Comparison of ENCODE assay signal across 25 cellular contexts in the genomic region with DNA sequence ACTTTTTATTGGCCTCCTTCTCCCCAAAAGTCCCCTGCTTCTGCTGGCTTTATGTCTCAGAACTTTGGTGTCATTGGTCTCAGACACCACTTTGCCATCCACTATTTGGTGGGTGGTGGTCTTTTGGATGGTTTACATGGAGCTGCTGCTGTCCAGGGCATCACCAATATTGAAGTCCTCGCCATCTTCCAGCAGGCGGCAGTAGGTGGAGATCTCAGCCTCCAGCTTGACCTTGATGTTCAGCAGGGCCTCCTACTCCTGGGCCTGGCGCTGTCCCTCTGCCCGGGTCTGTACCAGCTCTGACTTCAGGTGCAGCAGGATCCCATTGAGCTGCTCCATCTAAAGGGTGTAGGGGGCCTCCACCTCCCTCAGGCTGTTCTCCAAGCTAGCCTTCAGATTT.
A peak's percentile ranks its signal among the peaks of the same experiment; 100 is the strongest.
DNase-seq lines count a peak whose midpoint lies in the region; ATAC-seq, FAIRE-seq and TF ChIP-seq lines count a peak whose summit lies in the region.
"Had no signal": no experiment of that assay in that cellular context is flagged by ENCODE, and none has a peak within 500 bp of the region (broad histone marks: within the 10 kb centered on the region; RNA-seq: fewer than 3 reads in every experiment).

No MANE protein-coding gene starts in this region.

- ATAC-seq in A549 (no peak), PC-3 (no peak), GM19452 (IDR thresholded peaks at IDR 0.05; ENCODE audit: unreplicated experiment) (no peak)
- no peak for ATAC-seq in activated CD4-positive, alpha-beta T cell treated with anti-CD3 and anti-CD28 coated beads for 36 hours

- no peak for TF ChIP-seq EP300 in A549 (IDR thresholded peaks at IDR 0.05)

- no TSS peak for BruUV-seq in PC-3 (replicated peaks; lab: Mats Ljungman, UMichigan)

- H3K36me3 ChIP-seq in PC-3 (ENCODE audit: low read depth, low read length) = no peaks in the 10 kb centered on the region
- H3K36me3 ChIP-seq in bronchial epithelial cell (ENCODE audit: control insufficient read depth, insufficient read depth, low read length) = no peaks in the 10 kb centered on the region
- H3K36me3 ChIP-seq: Peyer's patch, SJSA1 had no signal

- no peaks in the 10 kb centered on the region for H3F3A ChIP-seq in PC-3 (ENCODE audit: low read length, unreplicated experiment)

- H3K4me1 Mint-ChIP-seq in activated CD4-positive, alpha-beta T cell treated with anti-CD3 and anti-CD28 coated beads, Interleukin-2, amount 10 ng/mL, durations not matched to agents 7 days and 5 days = no peaks in the 10 kb centered on the region
- H3K4me1 Mint-ChIP-seq in activated CD4-positive, alpha-beta T cell treated with anti-CD3 and anti-CD28 coated beads for 36 hours = no peaks in the 10 kb centered on the region
- H3K4me1 Mint-ChIP-seq: IgD-negative memory B cell had no signal

- intact Hi-C loops in PC-3 (cut with micrococcal nuclease) = no loop called here
- intact Hi-C loops in activated CD4-positive, alpha-beta T cell treated with anti-CD3 and anti-CD28 coated beads for 36 hours (cut with DNase I, micrococcal nuclease) = no loop called here

- H3K9ac ChIP-seq in PC-3 (ENCODE audit: low read length) = no peak overlapping the region

- H3K4me1 ChIP-seq in A549 = peaks cover 25% of the 10 kb centered on the region
- H3K4me1 ChIP-seq in PC-3 (ENCODE audit: insufficient read depth, low read length) = peaks cover 17% of the 10 kb centered on the region
- H3K4me1 ChIP-seq: Peyer's patch, SJSA1 had no signal

- H3K36me3 Mint-ChIP-seq in activated CD4-positive, alpha-beta T cell treated with anti-CD3 and anti-CD28 coated beads, Interleukin-2, amount 10 ng/mL, durations not matched to agents 7 days and 5 days (ENCODE audit: low read depth) = no peaks in the 10 kb centered on the region
- H3K36me3 Mint-ChIP-seq in activated CD4-positive, alpha-beta T cell treated with anti-CD3 and anti-CD28 coated beads for 36 hours (ENCODE audit: low read depth) = no peaks in the 10 kb centered on the region
- H3K36me3 Mint-ChIP-seq: IgD-negative memory B cell had no signal

- H3K27me3 ChIP-seq in PC-3 (ENCODE audit: low read length) (no peaks in the 10 kb centered on the region), bronchial epithelial cell (ENCODE audit: control insufficient read depth, insufficient read depth, low read length) (no peaks in the 10 kb centered on the region)
- H3K27me3 ChIP-seq: Peyer's patch, SJSA1 had no signal

- no peak for FAIRE-seq in A549 (lab: Jason Lieb, UNC)
- FAIRE-seq in bronchial epithelial cell (lab: Jason Lieb, UNC) = no peak
- FAIRE-seq: D721Med, G401.6, GM12891, H54, HTR-8/SVneo had no signal

- H3K9me2 ChIP-seq in PC-3 (replicated peaks; ENCODE audit: low read length) = no peaks in the 10 kb centered on the region

- TF ChIP-seq CTCF in A549 (IDR thresholded peaks at IDR 0.05) (no peak), GM12872 (IDR thresholded peaks at IDR 0.05; ENCODE audit: insufficient read depth, low read depth, low read length) (peak; percentile 2; the same call in 1 of the 3 replicates), PC-3 (conservative IDR thresholded peaks at IDR 0.05; ENCODE audit: low read depth, low read length) (peak; percentile 38; the same call in 1 of the 2 replicates), bronchial epithelial cell (IDR thresholded peaks at IDR 0.05; ENCODE audit: insufficient read depth, low read length, severe bottlenecking) (peak; percentile 14)

- H3K79me2 ChIP-seq in PC-3 (ENCODE audit: low read length) = no peaks in the 10 kb centered on the region

- H3K9me3 ChIP-seq in A549 (no peaks in the 10 kb centered on the region), PC-3 (ENCODE audit: low read length) (no peaks in the 10 kb centered on the region)
- H3K9me3 ChIP-seq: Peyer's patch, SJSA1 had no signal

- H3K27ac Mint-ChIP-seq in activated CD4-positive, alpha-beta T cell treated with anti-CD3 and anti-CD28 coated beads, Interleukin-2, amount 10 ng/mL, durations not matched to agents 7 days and 5 days = no peak overlapping the region
- H3K27ac Mint-ChIP-seq in activated CD4-positive, alpha-beta T cell treated with anti-CD3 and anti-CD28 coated beads for 36 hours = no peak overlapping the region
- H3K27ac Mint-ChIP-seq: HFFc6, IgD-negative memory B cell had no signal

- no peak overlapping the region for H2AFZ ChIP-seq in PC-3 (ENCODE audit: low read length)

- H3K4me2 ChIP-seq in A549 (no peak overlapping the region), PC-3 (ENCODE audit: low read length) (no peak overlapping the region)

- WGBS in A549 (ENCODE audit: missing lambda C conversion rate) = 90% methylated on average over 3 of the region's 4 CpGs

- no peak for DNase-seq in A549 (ENCODE audit: low read depth in 1 of 2, low spot score in 1 of 2)
- DNase-seq in PC-3 = no peak
- no peak for DNase-seq in bronchial epithelial cell (ENCODE audit: low read depth)
- DNase-seq in activated CD4-positive, alpha-beta T cell treated with anti-CD3 and anti-CD28 coated beads, Interleukin-2, amount 10 ng/mL, durations not matched to agents 7 days and 5 days = no peak
- DNase-seq in activated CD4-positive, alpha-beta T cell treated with anti-CD3 and anti-CD28 coated beads for 36 hours = no peak
- DNase-seq in H4 (ENCODE audit: low spot score) = no peak
- DNase-seq: ACHN, C1 segment of cervical spinal cord, DMS79 treated with DMSO at 0.1 percent for 48 hours, HFFc6, MV-4-11, NCI-H187 treated with DMSO at 0.1 percent for 48 hours, NCI-H2227 treated with DMSO at 0.1 percent for 48 hours, NCI-H524 treated with DMSO at 0.1 percent for 48 hours, Peyer's patch had no signal

- no peak overlapping the region for H3K4me3 Mint-ChIP-seq in activated CD4-positive, alpha-beta T cell treated with anti-CD3 and anti-CD28 coated beads, Interleukin-2, amount 10 ng/mL, durations not matched to agents 7 days and 5 days
- H3K4me3 Mint-ChIP-seq in activated CD4-positive, alpha-beta T cell treated with anti-CD3 and anti-CD28 coated beads for 36 hours = no peak overlapping the region
- H3K4me3 Mint-ChIP-seq: HFFc6, IgD-negative memory B cell had no signal

- H3K9me3 Mint-ChIP-seq in activated CD4-positive, alpha-beta T cell treated with anti-CD3 and anti-CD28 coated beads, Interleukin-2, amount 10 ng/mL, durations not matched to agents 7 days and 5 days = no peaks in the 10 kb centered on the region
- H3K9me3 Mint-ChIP-seq in activated CD4-positive, alpha-beta T cell treated with anti-CD3 and anti-CD28 coated beads for 36 hours (ENCODE audit: low read depth) = peaks cover 2% of the 10 kb centered on the region

- no peaks in the 10 kb centered on the region for H3K27me3 Mint-ChIP-seq in activated CD4-positive, alpha-beta T cell treated with anti-CD3 and anti-CD28 coated beads, Interleukin-2, amount 10 ng/mL, durations not matched to agents 7 days and 5 days
- peaks cover 3% of the 10 kb centered on the region for H3K27me3 Mint-ChIP-seq in activated CD4-positive, alpha-beta T cell treated with anti-CD3 and anti-CD28 coated beads for 36 hours
- H3K27me3 Mint-ChIP-seq: IgD-negative memory B cell had no signal

- peak in 1 of 2 experiments; percentile 25; a peak in 1 of 5 replicates for TF ChIP-seq RAD21 in A549 (conservative IDR thresholded peaks at IDR 0.05 in 1 of 2, IDR thresholded peaks at IDR 0.05 in 1 of 2)

- H3K27ac ChIP-seq in A549 = peak overlapping the region; percentile 4 to 27; a peak in 1 of 6 replicates
- no peak overlapping the region for H3K27ac ChIP-seq in PC-3 (ENCODE audit: low read length)
- H3K27ac ChIP-seq: HL-60, Peyer's patch, SJSA1 had no signal

- POLR2A ChIA-PET in A549 (lab: Yijun Ruan, JAX) (no interaction called here), PC-3 (lab: Charles Lee; ENCODE audit: unreplicated experiment) (no interaction called here)
- POLR2A ChIA-PET in activated CD4-positive, alpha-beta T cell treated with anti-CD3 and anti-CD28 coated beads, Interleukin-2, amount 10 ng/mL, durations not matched to agents 7 days and 5 days (lab: Charles Lee) = no interaction called here
- POLR2A ChIA-PET in activated CD4-positive, alpha-beta T cell treated with anti-CD3 and anti-CD28 coated beads for 36 hours (lab: Charles Lee) = no interaction called here

- CTCF ChIA-PET in A549 (lab: Yijun Ruan, JAX) (interaction anchor here (0.7 to 3.6 kb wide), 8 partner anchors 9 to 119 kb away, joined by 3 to 21 read pairs (median 3); no protein-coding TSS in a partner anchor), PC-3 (lab: Charles Lee) (no interaction called here)
- CTCF ChIA-PET in activated CD4-positive, alpha-beta T cell treated with anti-CD3 and anti-CD28 coated beads, Interleukin-2, amount 10 ng/mL, durations not matched to agents 7 days and 5 days (lab: Charles Lee) = no interaction called here
- CTCF ChIA-PET in activated CD4-positive, alpha-beta T cell treated with anti-CD3 and anti-CD28 coated beads for 36 hours (lab: Charles Lee) = no interaction called here

- H3K4me3 ChIP-seq in A549 = no peak overlapping the region
- no peak overlapping the region for H3K4me3 ChIP-seq in PC-3 (ENCODE audit: low read length)
- no peak overlapping the region for H3K4me3 ChIP-seq in bronchial epithelial cell (ENCODE audit: low read depth, low read length)
- H3K4me3 ChIP-seq: Peyer's patch, SJSA1 had no signal

- no peaks in the 10 kb centered on the region for H4K20me1 ChIP-seq in PC-3 (ENCODE audit: low read length)

- TF ChIP-seq POLR2A in A549 (IDR thresholded peaks at IDR 0.05; ENCODE audit: low read length) = no peak

TF ChIP-seq in A549, 52 proteins besides CTCF, POLR2A, EP300 and RAD21:
- TF ChIP-seq CEBPB (IDR thresholded peaks at IDR 0.05) (no peak), CBX2 (IDR thresholded peaks at IDR 0.05; ENCODE audit: borderline replicate concordance, low read depth) (no peak), ZFP36 (IDR thresholded peaks at IDR 0.05; ENCODE audit: borderline replicate concordance, partially characterized antibody) (no peak), TP53 (CRISPR knock-in tag; IDR thresholded peaks at IDR 0.05) (no peak), NFE2L2 (conservative IDR thresholded peaks at IDR 0.05; ENCODE audit: low read length) (no peak), PHF8 (IDR thresholded peaks at IDR 0.05; ENCODE audit: borderline replicate concordance, low read depth) (no peak), BHLHE40 (IDR thresholded peaks at IDR 0.05; ENCODE audit: low read depth, low read length) (no peak), NR3C1 (IDR thresholded peaks at IDR 0.05) (no peak), RNF2 (IDR thresholded peaks at IDR 0.05; ENCODE audit: borderline replicate concordance, low read depth) (no peak), GATA3 (IDR thresholded peaks at IDR 0.05; ENCODE audit: borderline replicate concordance) (no peak), HOXB13 (CRISPR knock-in tag; IDR thresholded peaks at IDR 0.05; ENCODE audit: low read depth) (no peak), KDM1A (IDR thresholded peaks at IDR 0.05; ENCODE audit: low read depth) (no peak), RCOR1 (IDR thresholded peaks at IDR 0.05; ENCODE audit: low read depth, low read length) (no peak)
